Comparison of ENCODE assay signal across 16 cellular contexts in genomic region chr5:42620579-42621216, GRCh38.
DNase-seq lines count a peak whose midpoint lies in the region; ATAC-seq and TF ChIP-seq lines count a peak whose summit lies in the region.
"Had no signal": no experiment of that assay in that cellular context is flagged by ENCODE, and none has a peak within 500 bp of the region (broad histone marks: within the 10 kb centered on the region; RNA-seq: fewer than 3 reads in every experiment).

No MANE protein-coding gene starts in this region.

- H3K4me3 ChIP-seq in WERI-Rb-1 (ENCODE audit: low read depth, low read length): no peak overlapping the region
- H3K4me3 ChIP-seq: SJSA1, upper lobe of left lung had no signal

- intact Hi-C loops in head of caudate nucleus (cut with DNase I): no loop called here

- ATAC-seq in GM21576 (IDR thresholded peaks at IDR 0.05; ENCODE audit: unreplicated experiment) (no peak), GM21447 (IDR thresholded peaks at IDR 0.05; ENCODE audit: unreplicated experiment) (no peak)

- H3K27ac ChIP-seq in WERI-Rb-1: no peak overlapping the region
- H3K27ac ChIP-seq: SJSA1 had no signal

- no peaks in the 10 kb centered on the region for H3K9me3 ChIP-seq in WERI-Rb-1 (ENCODE audit: severe bottlenecking)
- H3K9me3 ChIP-seq: SJSA1, upper lobe of left lung had no signal

- DNase-seq in EH (ENCODE audit: low read depth) (peak; percentile 4), SW480 (ENCODE audit: low spot score) (peak; percentile 6), head of caudate nucleus (peak in 32 of 42 donors; percentile 2 to 76 (median 34)), renal cortical epithelial cell (ENCODE audit: low read depth) (peak; percentile 52), AG08395 (ENCODE audit: low spot score) (no peak), WERI-Rb-1 (no peak)
- DNase-seq: activated gamma-delta T cell treated with Interleukin-2 at 50 U/mL for 16 hours; C1 segment of cervical spinal cord; effector CD4-positive, alpha-beta T cell; immature natural killer cell; NCI-H187; NCI-H748 treated with DMSO at 0.1 percent for 48 hours; upper lobe of left lung had no signal

- H3K36me3 ChIP-seq in WERI-Rb-1: no peaks in the 10 kb centered on the region
- H3K36me3 ChIP-seq: SJSA1, upper lobe of left lung had no signal

- peaks cover 38% of the 10 kb centered on the region for H3K27me3 ChIP-seq in WERI-Rb-1 (ENCODE audit: insufficient read depth, low read depth, severe bottlenecking)
- H3K27me3 ChIP-seq: SJSA1, upper lobe of left lung had no signal

- TF ChIP-seq CTCF in WERI-Rb-1 (IDR thresholded peaks at IDR 0.05; ENCODE audit: low read depth, low read length): no peak

Comparison
In these comparisons a context has a peak if more than half of its experiments do, and no peak if none do; other contexts are left out.
1. DNase-seq: peak in EH (single experiment), SW480 (single experiment), head of caudate nucleus (32 of 42) and renal cortical epithelial cell (single experiment); none in AG08395 (single experiment) and WERI-Rb-1 (single experiment).